In genomic region chr19:5578094-5578846, GRCh38 we compare ENCODE assay signal across 8 cellular contexts. TPM values are rescaled to one million over a fixed set of nuclear protein-coding genes. Genes with fewer than 3 reads are reported as not detected.
DNase-seq lines count a peak whose midpoint lies in the region; ATAC-seq and TF ChIP-seq lines count a peak whose summit lies in the region.

No MANE protein-coding gene starts in this region.

- no peaks in the 10 kb centered on the region for H3K79me2 ChIP-seq in HCT116 (ENCODE audit: insufficient read depth, low read length)
- no peaks in the 10 kb centered on the region for H3K79me2 ChIP-seq in PC-3 (ENCODE audit: low read length)

- peak; percentile 91 for ATAC-seq in HCT116
- ATAC-seq in PC-3, result peak; percentile 83
- peak; percentile 93 for ATAC-seq in stimulated activated naive CD8-positive, alpha-beta T cell treated with anti-CD3 and anti-CD28 coated beads, Interleukin-15, amount 100 ng/mL, for 72 hours
- ATAC-seq in HG02571 (IDR thresholded peaks at IDR 0.05; ENCODE audit: unreplicated experiment), result no peak

- H3K4me3 ChIP-seq in BJ (ENCODE audit: low read depth, low read length) (no peak overlapping the region), HCT116 (replicated peaks in 1 of 2; ENCODE audit: low read depth in 1 of 2, low read length in 2 of 2) (no peak overlapping the region), PC-3 (ENCODE audit: low read length) (peak overlapping the region; percentile 67), esophagus squamous epithelium (peak overlapping the region in 3 of 4 donors; percentile 36 to 50 (median 41))

- H3K9me3 ChIP-seq in HCT116 (ENCODE audit: control insufficient read depth in 1 of 2, insufficient read depth in 1 of 2, low read depth in 1 of 2, low read length in 2 of 2), result no peaks in the 10 kb centered on the region
- no peaks in the 10 kb centered on the region for H3K9me3 ChIP-seq in PC-3 (ENCODE audit: low read length)
- H3K9me3 ChIP-seq in esophagus squamous epithelium, result no peaks in the 10 kb centered on the region

- DNase-seq in BJ (ENCODE audit: low read depth) (no peak), HCT116 (ENCODE audit: low read depth, low spot score) (no peak), PC-3 (peak; percentile 84), activated T-cell treated with anti-CD3 and anti-CD28 coated beads for 48 hours (ENCODE audit: low read depth) (peak; percentile 66), esophagus squamous epithelium (lab: John Stamatoyannopoulos, UW) (no peak), nephron progenitor cell (peak; percentile 91)
- peak; percentile 68 to 73 for DNase-seq in stimulated activated naive CD8-positive, alpha-beta T cell treated with anti-CD3 and anti-CD28 coated beads, Interleukin-15, amount 100 ng/mL, for 72 hours

- H3K4me3 Mint-ChIP-seq in nephron progenitor cell, result peak overlapping the region; percentile 1
- peak overlapping the region in 1 of 2 donors; percentile 9 for H3K4me3 Mint-ChIP-seq in stimulated activated naive CD8-positive, alpha-beta T cell treated with anti-CD3 and anti-CD28 coated beads, Interleukin-15, amount 100 ng/mL, for 72 hours

- no peaks in the 10 kb centered on the region for H3K36me3 Mint-ChIP-seq in nephron progenitor cell (ENCODE audit: low read depth)

- CTCF ChIA-PET in BJ (lab: Yijun Ruan, JAX) (interaction anchor here (0.6 to 2.5 kb wide), 9 partner anchors 10 to 593 kb away, joined by 3 to 11 read pairs (median 4); partner anchors contain the start of gene TINCR), HCT116 (lab: Charles Lee) (interaction anchor here (1.1 kb wide), 1 partner anchor 30 kb away, joined by 4 read pairs; no protein-coding TSS in a partner anchor), PC-3 (lab: Charles Lee) (interaction anchor here (0.8 to 0.9 kb wide), 2 partner anchors 126 to 255 kb away, joined by 3 read pairs; no protein-coding TSS in a partner anchor)

- WGBS in esophagus squamous epithelium, 2 donors, result 15 to 23% methylated on average over 13 to 19 of the region's 28 CpGs

- H2AFZ ChIP-seq in HCT116 (ENCODE audit: low read depth, low read length, poor library complexity, severe bottlenecking), result no peak overlapping the region
- peak overlapping the region; percentile 86 for H2AFZ ChIP-seq in PC-3 (ENCODE audit: low read length)

- H3F3A ChIP-seq in PC-3 (ENCODE audit: low read length, unreplicated experiment), result no peaks in the 10 kb centered on the region

- H3K4me1 Mint-ChIP-seq in nephron progenitor cell, result peaks cover 19% of the 10 kb centered on the region
- peaks cover 12% of the 10 kb centered on the region for H3K4me1 Mint-ChIP-seq in stimulated activated naive CD8-positive, alpha-beta T cell treated with anti-CD3 and anti-CD28 coated beads, Interleukin-15, amount 100 ng/mL, for 72 hours

- H3K36me3 ChIP-seq in BJ (ENCODE audit: control insufficient read depth, insufficient read depth, low read length) (peaks cover 4% of the 10 kb centered on the region), HCT116 (ENCODE audit: control insufficient read depth in 1 of 2, insufficient read depth in 2 of 2, low read length in 2 of 2) (no peaks in the 10 kb centered on the region; a peak in 1 of 4 replicates), PC-3 (ENCODE audit: low read depth, low read length) (no peaks in the 10 kb centered on the region), esophagus squamous epithelium (peaks cover 0 to 21% (median 0%) of the 10 kb centered on the region in 3 donors)

- intact Hi-C loops in HCT116 (cut with micrococcal nuclease) (loop anchor here (1.0 to 5.0 kb wide), 3 partner anchors 30 to 531 kb away; no protein-coding TSS in a partner anchor), PC-3 (cut with micrococcal nuclease) (loop anchor here (1.0 to 10.0 kb wide), 3 partner anchors 30 to 530 kb away; no protein-coding TSS in a partner anchor), esophagus squamous epithelium (cut with DNase I) (no loop called here)

- H3K27ac ChIP-seq in HCT116 (ENCODE audit: low read depth, low read length) (no peak overlapping the region), PC-3 (ENCODE audit: low read length) (peak overlapping the region; percentile 83), esophagus squamous epithelium (peak overlapping the region; percentile 68 to 91 (median 80))

- no peaks in the 10 kb centered on the region for H3K27me3 ChIP-seq in BJ (ENCODE audit: control insufficient read depth, insufficient read depth, low read length)
- H3K27me3 ChIP-seq in HCT116 (ENCODE audit: insufficient read depth, low read length), result no peaks in the 10 kb centered on the region
- no peaks in the 10 kb centered on the region for H3K27me3 ChIP-seq in PC-3 (ENCODE audit: low read length)
- H3K27me3 ChIP-seq in esophagus squamous epithelium, result no peaks in the 10 kb centered on the region

- no peak overlapping the region for H3K27ac Mint-ChIP-seq in nephron progenitor cell
- H3K27ac Mint-ChIP-seq in stimulated activated naive CD8-positive, alpha-beta T cell treated with anti-CD3 and anti-CD28 coated beads, Interleukin-15, amount 100 ng/mL, for 72 hours, result peak overlapping the region in 1 of 2 donors; percentile 37

- no TSS peak for BruUV-seq in HCT116 (replicated peaks; lab: Mats Ljungman, UMichigan)
- BruUV-seq in PC-3 (replicated peaks; lab: Mats Ljungman, UMichigan), result TSS peak; percentile 58

- H3K27me3 Mint-ChIP-seq in nephron progenitor cell (ENCODE audit: low read depth, poor library complexity), result peaks cover 10% of the 10 kb centered on the region
- no peaks in the 10 kb centered on the region for H3K27me3 Mint-ChIP-seq in stimulated activated naive CD8-positive, alpha-beta T cell treated with anti-CD3 and anti-CD28 coated beads, Interleukin-15, amount 100 ng/mL, for 72 hours

- TF ChIP-seq RAD21 in HCT116 (IDR thresholded peaks at IDR 0.05; ENCODE audit: low read depth), result peak; percentile 90

- no peak overlapping the region for H3K9ac ChIP-seq in HCT116 (ENCODE audit: low read length)
- peak overlapping the region; percentile 71 for H3K9ac ChIP-seq in PC-3 (ENCODE audit: low read length)

- H3K4me1 ChIP-seq in HCT116 (ENCODE audit: control insufficient read depth in 1 of 2, insufficient read depth in 2 of 2, low read length in 2 of 2), result peaks cover 0 to 6% of the 10 kb centered on the region in 2 experiments; a peak in 1 of 4 replicates
- H3K4me1 ChIP-seq in PC-3 (ENCODE audit: insufficient read depth, low read length), result peaks cover 3% of the 10 kb centered on the region; the same call in 1 of the 2 replicates
- peaks cover 3 to 14% (median 3%) of the 10 kb centered on the region in 3 donors for H3K4me1 ChIP-seq in esophagus squamous epithelium

- no peaks in the 10 kb centered on the region for H3K9me2 ChIP-seq in HCT116 (ENCODE audit: insufficient read depth)
- H3K9me2 ChIP-seq in PC-3 (replicated peaks; ENCODE audit: low read length), result no peaks in the 10 kb centered on the region

- RAD21 ChIA-PET in HCT116 (lab: Charles Lee; ENCODE audit: low non-redundant PET in 1 of 2, low total read pairs in 2 of 2, uncharacterized antibody in 2 of 2, unreplicated experiment in 2 of 2), result no interaction called here

- H3K4me2 ChIP-seq in HCT116 (ENCODE audit: low read length) (peak overlapping the region; percentile 31; the same call in 1 of the 2 replicates), PC-3 (ENCODE audit: low read length) (peak overlapping the region; percentile 89)

- no peak for TF ChIP-seq POLR2A in HCT116 (IDR thresholded peaks at IDR 0.05; ENCODE audit: borderline replicate concordance, extremely low read depth, insufficient read depth, insufficient read length)
- peak in 1 of 4 donors; percentile 4 for TF ChIP-seq POLR2A in esophagus squamous epithelium (IDR thresholded peaks at IDR 0.05)

- H4K20me1 ChIP-seq in HCT116 (ENCODE audit: insufficient read depth) (no peaks in the 10 kb centered on the region), PC-3 (ENCODE audit: low read length) (no peaks in the 10 kb centered on the region)

- POLR2A ChIA-PET in BJ (lab: Charles Lee), result no interaction called here
- POLR2A ChIA-PET in HCT116 (lab: Charles Lee), result no interaction called here
- POLR2A ChIA-PET in PC-3 (lab: Charles Lee; ENCODE audit: unreplicated experiment), result no interaction called here

- TF ChIP-seq CTCF in BJ (IDR thresholded peaks at IDR 0.05; ENCODE audit: insufficient read depth, low read depth, low read length) (peak; percentile 98), HCT116 (IDR thresholded peaks at IDR 0.05 in 2 of 3, conservative IDR thresholded peaks at IDR 0.05 in 1 of 3; ENCODE audit: borderline replicate concordance in 1 of 3, insufficient read depth in 1 of 3, low read depth in 2 of 3, low read length in 2 of 3) (peak; percentile 74 to 97 (median 92)), PC-3 (conservative IDR thresholded peaks at IDR 0.05; ENCODE audit: low read depth, low read length) (peak; percentile 99), esophagus squamous epithelium (IDR thresholded peaks at IDR 0.05) (peak; percentile 94 to 100 (median 97)), nephron progenitor cell (IDR thresholded peaks at IDR 0.05) (peak; percentile 100)

- H3K9me3 Mint-ChIP-seq in nephron progenitor cell, result no peaks in the 10 kb centered on the region
- no peaks in the 10 kb centered on the region for H3K9me3 Mint-ChIP-seq in stimulated activated naive CD8-positive, alpha-beta T cell treated with anti-CD3 and anti-CD28 coated beads, Interleukin-15, amount 100 ng/mL, for 72 hours

TF ChIP-seq in HCT116, 20 proteins besides CTCF, POLR2A, EP300 and RAD21 (continues in another document):
- no peak for TF ChIP-seq YY1 (IDR thresholded peaks at IDR 0.05; ENCODE audit: extremely low read depth, insufficient replicate concordance, low read depth, low read length)
- no peak for TF ChIP-seq ZNF274 (IDR thresholded peaks at IDR 0.05; ENCODE audit: low read depth, low read length)
- TF ChIP-seq POLR2AphosphoS5 (IDR thresholded peaks at IDR 0.05; ENCODE audit: low read depth, low read length), result 0 out of 2 replicates have a peak, but pooled peaks have one; percentile 27

RNA-seq across cellular contexts. Expression of gene TINCR, which starts 10.5 kb away (rescaled TPM):
- 0.07 and 0.23 TPM in 2 replicates for polyA plus RNA-seq in BJ (2011; rRNA removed)
- polyA minus RNA-seq in BJ (2011; rRNA and poly(A)+ RNA removed), result not detected in 2 replicates
- total RNA-seq in HCT116 (2021; ENCODE audit: unreplicated experiment) (6.1 TPM), PC-3 (2014; rRNA removed) (0.58 and 0.69 TPM in 2 replicates), esophagus squamous epithelium (10 to 100 TPM; 19.6 to 44.2 (median 28.0) TPM)
- 4.1 and 5.8 TPM in 2 replicates for polyA plus RNA-seq in HCT116 (2012)

RNA-seq across cellular contexts. Expression of gene SAFB2, which starts 44.3 kb away (rescaled TPM):
- polyA plus RNA-seq in BJ (2011; rRNA removed), result 13.3 and 15.3 TPM in 2 replicates
- polyA minus RNA-seq in BJ (2011; rRNA and poly(A)+ RNA removed), result 17.8 and 20.5 TPM in 2 replicates
- total RNA-seq in HCT116 (2021; ENCODE audit: unreplicated experiment), result 86.9 TPM
- polyA plus RNA-seq in HCT116 (2012), result 52.8 and 74.1 TPM in 2 replicates
- total RNA-seq in PC-3 (2014; rRNA removed), result 77.5 and 101 TPM in 2 replicates
- total RNA-seq in esophagus squamous epithelium, result 10 to 100 TPM; 11.6 to 47.3 (median 32.1) TPM

RNA-seq across cellular contexts. Expression of gene SAFB, which starts 44.6 kb away (rescaled TPM):
- 20.8 and 22.3 TPM in 2 replicates for polyA plus RNA-seq in BJ (2011; rRNA removed)
- 9.8 and 14.0 TPM in 2 replicates for polyA minus RNA-seq in BJ (2011; rRNA and poly(A)+ RNA removed)
- total RNA-seq in HCT116 (2021; ENCODE audit: unreplicated experiment), result 143 TPM
- polyA plus RNA-seq in HCT116 (2012), result 64.7 and 80.0 TPM in 2 replicates
- 94.9 and 164 TPM in 2 replicates for total RNA-seq in PC-3 (2014; rRNA removed)
- 10 to 100 TPM; 40.5 to 80.1 (median 59.2) TPM for total RNA-seq in esophagus squamous epithelium

Comparison
In these comparisons a context has a peak if more than half of its experiments do, and no peak if none do; other contexts are left out.
1. DNase-seq: peak in PC-3 (single experiment), activated T-cell treated with anti-CD3 and anti-CD28 coated beads for 48 hours (single experiment), nephron progenitor cell (single experiment) and stimulated activated naive CD8-positive, alpha-beta T cell treated with anti-CD3 and anti-CD28 coated beads, Interleukin-15, amount 100 ng/mL, for 72 hours (2 of 2); none in BJ (single experiment), HCT116 (single experiment) and esophagus squamous epithelium (single experiment).
2. H3K4me3 ChIP-seq: peak in PC-3 (single experiment) and esophagus squamous epithelium (3 of 4); none in BJ (single experiment) and HCT116 (0 of 2).
3. Peak in every context shown above with its lines, with median percentiles within 50 percentile points of each other: CTCF ChIP-seq.